In the genomic region with DNA sequence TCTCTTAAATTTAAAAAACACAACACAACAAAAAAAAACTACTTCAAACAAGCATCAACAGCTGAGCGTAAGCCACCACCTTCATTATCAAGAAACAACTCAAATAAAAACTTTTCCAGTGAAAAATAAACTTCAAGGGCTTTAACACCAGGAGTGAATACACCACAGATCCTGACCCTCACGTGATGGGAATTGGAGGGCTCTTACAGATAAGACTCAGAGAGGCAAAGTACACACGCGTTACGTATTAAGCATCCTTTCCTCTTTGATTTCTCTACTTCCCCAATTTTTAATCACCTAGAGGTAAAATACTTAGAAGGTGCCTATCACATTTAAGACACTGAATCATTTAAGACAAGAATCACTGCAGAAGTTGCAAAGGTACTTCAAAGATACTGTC, we compare ENCODE assay signal across 8 cellular contexts. TPM values are rescaled to one million over a fixed set of nuclear protein-coding genes. Genes with fewer than 3 reads are reported as not detected.
DNase-seq lines count a peak whose midpoint lies in the region; ATAC-seq and TF ChIP-seq lines count a peak whose summit lies in the region.

No MANE protein-coding gene starts in this region.

- DNase-seq in dermis blood vessel endothelial cell, result peak; percentile 64
- no peak for DNase-seq in lower leg skin (ENCODE audit: low spot score in 2 of 2)
- DNase-seq in Karpas-422, result no peak

- H4K20me1 ChIP-seq in Karpas-422 (ENCODE audit: insufficient read depth, low read depth, low read length), result no peaks in the 10 kb centered on the region

- H3K4me3 ChIP-seq in ACC112 (ENCODE audit: low read depth, low read length), result peak overlapping the region; percentile 84
- H3K4me3 ChIP-seq in muscle layer of duodenum (ENCODE audit: low read depth in 1 of 2, low read length in 2 of 2), result peak overlapping the region; percentile 88
- no peak overlapping the region for H3K4me3 ChIP-seq in lower leg skin (ENCODE audit: low read depth, poor library complexity, severe bottlenecking)
- no peak overlapping the region for H3K4me3 ChIP-seq in Karpas-422 (ENCODE audit: low read length)

- H3K36me3 ChIP-seq in ACC112 (ENCODE audit: insufficient read depth, low read length), result peaks cover 12% of the 10 kb centered on the region; the same call in 1 of the 2 replicates
- peaks cover 0 to 19% of the 10 kb centered on the region in 2 donors for H3K36me3 ChIP-seq in muscle layer of duodenum (ENCODE audit: control insufficient read depth in 1 of 2, insufficient read depth in 2 of 2, low read length in 2 of 2)
- H3K36me3 ChIP-seq in Karpas-422 (ENCODE audit: insufficient read depth, low read length), result no peaks in the 10 kb centered on the region

- no peak for TF ChIP-seq EP300 in Ishikawa (IDR thresholded peaks at IDR 0.05; ENCODE audit: borderline replicate concordance)

- TF ChIP-seq CTCF in lower leg skin (IDR thresholded peaks at IDR 0.05), result no peak

- H3K4me2 ChIP-seq in Karpas-422 (ENCODE audit: low read depth, low read length, poor library complexity, severe bottlenecking), result no peak overlapping the region

- intact Hi-C loops in lower leg skin (cut with DNase I; ENCODE audit: low total_unique reads), result no loop called here

- TF ChIP-seq POLR2A in lower leg skin (IDR thresholded peaks at IDR 0.05), result no peak
- TF ChIP-seq POLR2A in GM18505 (IDR thresholded peaks at IDR 0.05; ENCODE audit: borderline replicate concordance, extremely low read depth, insufficient read depth, insufficient read length), result no peak

- WGBS in lower leg skin, 2 donors, result 25 to 29% methylated on average over 5 of the region's 5 CpGs

- H3K79me2 ChIP-seq in ACC112 (ENCODE audit: control insufficient read depth, insufficient read depth, low read length, unreplicated experiment) (peaks cover 52% of the 10 kb centered on the region), Karpas-422 (ENCODE audit: low read length) (no peaks in the 10 kb centered on the region)

- no peak for TF ChIP-seq RAD21 in Ishikawa (IDR thresholded peaks at IDR 0.05; ENCODE audit: low read depth)

- no peak for ATAC-seq in HG02870 (IDR thresholded peaks at IDR 0.05; ENCODE audit: unreplicated experiment)
- no peak for ATAC-seq in GM18505 (IDR thresholded peaks at IDR 0.05; ENCODE audit: unreplicated experiment)

- H3K27ac ChIP-seq in ACC112 (ENCODE audit: low read depth, low read length), result peak overlapping the region; percentile 99
- peak overlapping the region; percentile 99 for H3K27ac ChIP-seq in muscle layer of duodenum (ENCODE audit: low read length)
- no peak overlapping the region for H3K27ac ChIP-seq in Karpas-422 (ENCODE audit: low read length)

- no peaks in the 10 kb centered on the region for H3K9me2 ChIP-seq in Karpas-422 (replicated peaks; ENCODE audit: insufficient read depth, low read length)

- no peaks in the 10 kb centered on the region for H3K9me3 ChIP-seq in muscle layer of duodenum (ENCODE audit: control insufficient read depth in 1 of 2, low read length in 2 of 2)
- H3K9me3 ChIP-seq in Karpas-422 (ENCODE audit: low read length), result no peaks in the 10 kb centered on the region

- H2AFZ ChIP-seq in ACC112 (ENCODE audit: low read length, unreplicated experiment), result no peak overlapping the region
- H2AFZ ChIP-seq in Karpas-422 (ENCODE audit: low read length), result no peak overlapping the region

- no peak overlapping the region for H3K9ac ChIP-seq in Karpas-422 (ENCODE audit: low read length)

- H3K4me1 ChIP-seq in ACC112 (ENCODE audit: control insufficient read depth, insufficient read depth, low read length, unreplicated experiment) (peaks cover 16% of the 10 kb centered on the region), muscle layer of duodenum (ENCODE audit: control insufficient read depth in 1 of 2, insufficient read depth in 2 of 2, low read length in 2 of 2) (peaks cover 0 to 12% of the 10 kb centered on the region in 2 donors), Karpas-422 (ENCODE audit: low read length) (peaks cover 6% of the 10 kb centered on the region; the same call in 1 of the 2 replicates)

- no peaks in the 10 kb centered on the region for H3K27me3 ChIP-seq in ACC112 (ENCODE audit: insufficient read depth, low read length)
- H3K27me3 ChIP-seq in muscle layer of duodenum (ENCODE audit: low read depth, low read length), result no peaks in the 10 kb centered on the region
- no peaks in the 10 kb centered on the region for H3K27me3 ChIP-seq in Karpas-422 (ENCODE audit: low read length)

TF ChIP-seq in Ishikawa, 13 proteins besides CTCF, POLR2A, EP300 and RAD21:
- TF ChIP-seq YY1 (IDR thresholded peaks at IDR 0.05; ENCODE audit: low read depth), result no peak
- TF ChIP-seq, protein P1, sequence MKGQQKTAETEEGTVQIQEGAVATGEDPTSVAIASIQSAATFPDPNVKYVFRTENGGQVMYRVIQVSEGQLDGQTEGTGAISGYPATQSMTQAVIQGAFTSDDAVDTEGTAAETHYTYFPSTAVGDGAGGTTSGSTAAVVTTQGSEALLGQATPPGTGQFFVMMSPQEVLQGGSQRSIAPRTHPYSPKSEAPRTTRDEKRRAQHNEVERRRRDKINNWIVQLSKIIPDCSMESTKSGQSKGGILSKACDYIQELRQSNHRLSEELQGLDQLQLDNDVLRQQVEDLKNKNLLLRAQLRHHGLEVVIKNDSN (IDR thresholded peaks at IDR 0.05), result peak; percentile 50

RNA-seq across cellular contexts. Expression of a gene that starts 0.6 kb away (rescaled TPM):
- 27.1 and 27.7 TPM in 2 replicates for total RNA-seq in dermis blood vessel endothelial cell
- 10 to 100 TPM; 15.7 to 22.5 (median 19.6) TPM for total RNA-seq in lower leg skin
- 1.2 TPM in 2 replicates for total RNA-seq in Karpas-422 (2014; rRNA removed; shearing (Covaris generic); ENCODE audit: low replicate concordance)

Comparison
In these comparisons a context has a peak if more than half of its experiments do, and no peak if none do; other contexts are left out.
1. H3K4me3 ChIP-seq: peak in ACC112 (single experiment) and muscle layer of duodenum (2 of 2); none in lower leg skin (single experiment) and Karpas-422 (single experiment).